8 cellular contexts compared by ENCODE assay signal in genomic region chr3:122533931-122534334, GRCh38. TPM values are rescaled to one million over a fixed set of nuclear protein-coding genes. Genes with fewer than 3 reads are reported as not detected.
DNase-seq lines count a peak whose midpoint lies in the region; ATAC-seq, FAIRE-seq and TF ChIP-seq lines count a peak whose summit lies in the region.

No MANE protein-coding gene starts in this region.

- no TSS peak for BruUV-seq in endothelial cell of umbilical vein (replicated peaks; lab: Mats Ljungman, UMichigan)

- H3K9ac ChIP-seq in endothelial cell of umbilical vein (replicated peaks; ENCODE audit: extremely low read depth, insufficient read depth, low read length), result no peak overlapping the region

- CTCF ChIA-PET in AG04450 (lab: Charles Lee), result interaction anchor here (1.0 to 1.1 kb wide), 2 partner anchors 75 to 145 kb away, joined by 3 read pairs; no protein-coding TSS in a partner anchor
- CTCF ChIA-PET in endothelial cell of umbilical vein (lab: Charles Lee), result interaction anchor here (1.0 to 1.4 kb wide), 2 partner anchors 9 to 15 kb away, joined by 6 read pairs; no protein-coding TSS in a partner anchor

- H3K79me2 ChIP-seq in endothelial cell of umbilical vein (ENCODE audit: control insufficient read depth, insufficient read depth, low read length), result no peaks in the 10 kb centered on the region

- dilution Hi-C loops in endothelial cell of umbilical vein (cut with MboI; ENCODE audit: extremely low pct_ligation_motif_present, low sequenced_read_pairs), result no loop called here

- no peak for TF ChIP-seq POLR2A in endothelial cell of umbilical vein (IDR thresholded peaks at IDR 0.05; ENCODE audit: low read depth, low read length)

- H3K4me3 ChIP-seq in AG04450 (ENCODE audit: low read depth, low read length) (no peak overlapping the region), SJSA1 (no peak overlapping the region), endothelial cell of umbilical vein (replicated peaks in 1 of 3; ENCODE audit: insufficient read depth in 1 of 3, low read depth in 1 of 3, low read length in 3 of 3) (no peak overlapping the region)

- H3K9me3 ChIP-seq in AG04450 (ENCODE audit: control insufficient read depth, insufficient read depth, low read length) (no peaks in the 10 kb centered on the region), SJSA1 (replicated peaks) (no peaks in the 10 kb centered on the region), endothelial cell of umbilical vein (replicated peaks; ENCODE audit: control insufficient read depth, insufficient read depth, low read length) (no peaks in the 10 kb centered on the region)

- intact Hi-C loops in endothelial cell of umbilical vein (cut with micrococcal nuclease), result no loop called here

- peak; percentile 100 for ATAC-seq in GM19025 (IDR thresholded peaks at IDR 0.05; ENCODE audit: low read depth, unreplicated experiment)
- peak; percentile 91 for ATAC-seq in HG03097 (IDR thresholded peaks at IDR 0.05; ENCODE audit: low FRiP score, unreplicated experiment)
- no peak for ATAC-seq in omental fat pad (ENCODE audit: low FRiP score)

- FAIRE-seq in endothelial cell of umbilical vein (lab: Jason Lieb, UNC) (no peak), urothelium cell line (lab: Jason Lieb, UNC) (no peak)

- H3K4me1 ChIP-seq in SJSA1 (replicated peaks), result peaks cover 20% of the 10 kb centered on the region
- no peaks in the 10 kb centered on the region for H3K4me1 ChIP-seq in endothelial cell of umbilical vein (ENCODE audit: control insufficient read depth, extremely low read depth, insufficient read depth, low read length)

- POLR2A ChIA-PET in AG04450 (lab: Yijun Ruan, JAX), result interaction anchor here (0.6 kb wide), 1 partner anchor 71 kb away, joined by 3 read pairs; no protein-coding TSS in a partner anchor
- POLR2A ChIA-PET in endothelial cell of umbilical vein (lab: Charles Lee), result no interaction called here

- H4K20me1 ChIP-seq in endothelial cell of umbilical vein (replicated peaks; ENCODE audit: control insufficient read depth, extremely low read depth, insufficient read depth, low read length), result no peaks in the 10 kb centered on the region

- TF ChIP-seq CTCF in AG04450 (IDR thresholded peaks at IDR 0.05; ENCODE audit: low read depth, low read length), result no peak
- TF ChIP-seq CTCF in endothelial cell of umbilical vein (IDR thresholded peaks at IDR 0.05; ENCODE audit: extremely low read depth in 1 of 2, insufficient read depth in 1 of 2, low read depth in 1 of 2, low read length in 2 of 2), result no peak
- no peak for TF ChIP-seq CTCF in omental fat pad (IDR thresholded peaks at IDR 0.05)

- H3K4me2 ChIP-seq in endothelial cell of umbilical vein (ENCODE audit: insufficient read depth, low read length), result no peak overlapping the region

- no peaks in the 10 kb centered on the region for H3K9me1 ChIP-seq in endothelial cell of umbilical vein (replicated peaks; ENCODE audit: control insufficient read depth, extremely low read depth, insufficient read depth, low read length)

- no peak overlapping the region for H2AFZ ChIP-seq in endothelial cell of umbilical vein (ENCODE audit: low read depth, low read length)

- H3K27ac ChIP-seq in AG04450 (ENCODE audit: low read depth, low read length), result no peak overlapping the region
- no peak overlapping the region for H3K27ac ChIP-seq in SJSA1
- H3K27ac ChIP-seq in endothelial cell of umbilical vein (ENCODE audit: insufficient read depth, low read depth, low read length), result no peak overlapping the region

- no peaks in the 10 kb centered on the region for H3K27me3 ChIP-seq in AG04450 (ENCODE audit: control insufficient read depth, insufficient read depth, low read length)
- H3K27me3 ChIP-seq in SJSA1 (replicated peaks), result no peaks in the 10 kb centered on the region
- H3K27me3 ChIP-seq in endothelial cell of umbilical vein (ENCODE audit: control insufficient read depth in 2 of 2, insufficient read depth in 2 of 2, low read length in 2 of 2), result no peaks in the 10 kb centered on the region

- H3K36me3 ChIP-seq in SJSA1, result peaks cover 6% of the 10 kb centered on the region; the same call in 1 of the 2 replicates
- peaks cover 4 to 5% of the 10 kb centered on the region in 2 experiments for H3K36me3 ChIP-seq in endothelial cell of umbilical vein (ENCODE audit: control insufficient read depth in 2 of 2, extremely low read depth in 1 of 2, insufficient read depth in 2 of 2, low read length in 2 of 2)

- DNase-seq in AG04450 (ENCODE audit: low read depth, low spot score) (peak; percentile 24), SJSA1 (ENCODE audit: low read depth in 1 of 2, low spot score in 2 of 2) (peak; percentile 59 to 72), endothelial cell of umbilical vein (ENCODE audit: low read depth, low spot score) (no peak), urothelium cell line (ENCODE audit: low spot score) (peak; percentile 72), cerebellar nuclear complex (lab: John Stamatoyannopoulos, UW) (no peak), omental fat pad (ENCODE audit: low spot score) (no peak)

TF ChIP-seq in endothelial cell of umbilical vein, 7 proteins besides CTCF, POLR2A, EP300 and RAD21:
- TF ChIP-seq POLR2AphosphoS5 (IDR thresholded peaks at IDR 0.05; ENCODE audit: insufficient read depth, low read depth, low read length) (no peak), FOS (IDR thresholded peaks at IDR 0.05; ENCODE audit: borderline replicate concordance, insufficient read depth, low read length) (peak; percentile 69)

RNA-seq across cellular contexts. Expression of gene KPNA1, which starts 19.2 kb away (rescaled TPM):
- polyA plus RNA-seq in AG04450 (2011; rRNA removed), result 48.1 and 54.0 TPM in 2 replicates
- 45.7 and 58.3 TPM in 2 replicates for polyA minus RNA-seq in AG04450 (2011; rRNA and poly(A)+ RNA removed)
- 25.0 and 47.1 TPM in 2 replicates for total RNA-seq in SJSA1 (2014; rRNA removed; shearing (Covaris generic))
- total RNA-seq in endothelial cell of umbilical vein, result 110 and 113 TPM in 2 replicates
- polyA plus RNA-seq in endothelial cell of umbilical vein, result 21.1 and 24.4 TPM in 2 replicates
- 28.5 and 36.2 TPM in 2 replicates for polyA plus RNA-seq in endothelial cell of umbilical vein (2011; cell fraction: cytosol; rRNA removed)
- polyA plus RNA-seq in endothelial cell of umbilical vein (2011; cell fraction: nucleus; rRNA removed), result 40.0 and 50.1 TPM in 2 replicates
- 45.8 and 86.1 TPM in 2 replicates for polyA plus RNA-seq in endothelial cell of umbilical vein (2012)
- polyA minus RNA-seq in endothelial cell of umbilical vein, result 62.6 and 78.6 TPM in 2 replicates
- 29.5 TPM for polyA minus RNA-seq in endothelial cell of umbilical vein (2011; cell fraction: cytosol; rRNA and poly(A)+ RNA removed)
- polyA minus RNA-seq in endothelial cell of umbilical vein (2011; cell fraction: nucleus; rRNA and poly(A)+ RNA removed), result 35.2 and 47.9 TPM in 2 replicates
- 10 to 100 TPM; 31.1 to 60.8 (median 46.7) TPM for total RNA-seq in omental fat pad

RNA-seq across cellular contexts. Expression of gene PARP9, which starts 30.2 kb away (rescaled TPM):
- 18.9 and 24.4 TPM in 2 replicates for polyA plus RNA-seq in AG04450 (2011; rRNA removed)
- polyA minus RNA-seq in AG04450 (2011; rRNA and poly(A)+ RNA removed), result 9.9 and 14.0 TPM in 2 replicates
- 7.3 and 8.3 TPM in 2 replicates for total RNA-seq in SJSA1 (2014; rRNA removed; shearing (Covaris generic))
- total RNA-seq in endothelial cell of umbilical vein, result 9.7 and 12.5 TPM in 2 replicates
- 10.1 and 10.4 TPM in 2 replicates for polyA plus RNA-seq in endothelial cell of umbilical vein
- polyA plus RNA-seq in endothelial cell of umbilical vein (2011; cell fraction: cytosol; rRNA removed), result 9.4 and 10.7 TPM in 2 replicates
- polyA plus RNA-seq in endothelial cell of umbilical vein (2011; cell fraction: nucleus; rRNA removed), result 12.6 and 13.8 TPM in 2 replicates
- polyA plus RNA-seq in endothelial cell of umbilical vein (2012), result 10.1 and 11.4 TPM in 2 replicates
- 10.4 and 10.8 TPM in 2 replicates for polyA minus RNA-seq in endothelial cell of umbilical vein
- 3.9 TPM for polyA minus RNA-seq in endothelial cell of umbilical vein (2011; cell fraction: cytosol; rRNA and poly(A)+ RNA removed)
- 4.8 and 5.0 TPM in 2 replicates for polyA minus RNA-seq in endothelial cell of umbilical vein (2011; cell fraction: nucleus; rRNA and poly(A)+ RNA removed)
- 10 to 100 TPM; 19.0 to 84.0 (median 26.1) TPM for total RNA-seq in omental fat pad

RNA-seq across cellular contexts. Expression of gene DTX3L, which starts 30.2 kb away (rescaled TPM):
- polyA plus RNA-seq in AG04450 (2011; rRNA removed) (7.0 and 8.3 TPM in 2 replicates), endothelial cell of umbilical vein (2.3 and 3.2 TPM in 2 replicates)
- polyA minus RNA-seq in AG04450 (2011; rRNA and poly(A)+ RNA removed), result 7.7 and 11.4 TPM in 2 replicates
- total RNA-seq in SJSA1 (2014; rRNA removed; shearing (Covaris generic)), result 7.2 and 10.9 TPM in 2 replicates
- total RNA-seq in endothelial cell of umbilical vein (13.8 and 20.5 TPM in 2 replicates), omental fat pad (10 to 100 TPM; 24.0 to 60.2 (median 38.0) TPM)
- polyA plus RNA-seq in endothelial cell of umbilical vein (2011; cell fraction: cytosol; rRNA removed), result 3.7 and 4.0 TPM in 2 replicates
- 2.3 and 2.7 TPM in 2 replicates for polyA plus RNA-seq in endothelial cell of umbilical vein (2011; cell fraction: nucleus; rRNA removed)
- 7.6 and 9.6 TPM in 2 replicates for polyA plus RNA-seq in endothelial cell of umbilical vein (2012)
- 4.8 and 5.6 TPM in 2 replicates for polyA minus RNA-seq in endothelial cell of umbilical vein
- polyA minus RNA-seq in endothelial cell of umbilical vein (2011; cell fraction: cytosol; rRNA and poly(A)+ RNA removed), result 10.7 TPM
- 2.5 and 3.3 TPM in 2 replicates for polyA minus RNA-seq in endothelial cell of umbilical vein (2011; cell fraction: nucleus; rRNA and poly(A)+ RNA removed)

RNA-seq across cellular contexts. Expression of gene PARP15, which starts 43.5 kb away (rescaled TPM):
- polyA plus RNA-seq in AG04450 (2011; rRNA removed) (0.09 and 0.22 TPM in 2 replicates), endothelial cell of umbilical vein (0.59 and 0.81 TPM in 2 replicates)
- not detected in 2 replicates for polyA minus RNA-seq in AG04450 (2011; rRNA and poly(A)+ RNA removed)
- total RNA-seq in SJSA1 (2014; rRNA removed; shearing (Covaris generic)), result not detected in 2 replicates
- total RNA-seq in endothelial cell of umbilical vein (0.99 and 1.4 TPM in 2 replicates), omental fat pad (1 to 10 TPM; 3.3 to 6.8 (median 4.2) TPM)
- 0.24 and 0.26 TPM in 2 replicates for polyA plus RNA-seq in endothelial cell of umbilical vein (2011; cell fraction: cytosol; rRNA removed)
- polyA plus RNA-seq in endothelial cell of umbilical vein (2011; cell fraction: nucleus; rRNA removed), result 4.4 and 5.5 TPM in 2 replicates
- polyA plus RNA-seq in endothelial cell of umbilical vein (2012), result 1.1 and 1.6 TPM in 2 replicates
- 0.75 and 0.83 TPM in 2 replicates for polyA minus RNA-seq in endothelial cell of umbilical vein
- polyA minus RNA-seq in endothelial cell of umbilical vein (2011; cell fraction: cytosol; rRNA and poly(A)+ RNA removed), result not detected
- polyA minus RNA-seq in endothelial cell of umbilical vein (2011; cell fraction: nucleus; rRNA and poly(A)+ RNA removed), result 1.4 and 2.2 TPM in 2 replicates

Comparison
In these comparisons a context has a peak if more than half of its experiments do, and no peak if none do; other contexts are left out.
1. DNase-seq: peak in AG04450 (single experiment), SJSA1 (2 of 2) and urothelium cell line (single experiment); none in endothelial cell of umbilical vein (single experiment), cerebellar nuclear complex (0 of 2) and omental fat pad (single experiment).